26 cellular contexts compared by ENCODE assay signal in genomic region chr6:95725344-95725743, GRCh38.
"Had no signal": no experiment of that assay in that cellular context is flagged by ENCODE, and none has a peak within 500 bp of the region (broad histone marks: within the 10 kb centered on the region; RNA-seq: fewer than 3 reads in every experiment).

No MANE protein-coding gene starts in this region.

- H3K4me1 Mint-ChIP-seq: nephron; neural progenitor cell; stimulated activated effector memory CD8-positive, alpha-beta T cell treated with anti-CD3 and anti-CD28 coated beads, Interleukin-12 subunit alpha, Interleukin-12 subunit beta, amount 100 ng/mL, for 72 hours; stimulated activated naive B cell treated with anti-CD40 and anti-IgM and Interleukin-4, amounts not matched to agents 10 μg/mL and 1 μg/mL and 100 μg/mL, for 72 hours had no signal

- H3K36me3 Mint-ChIP-seq: neural progenitor cell; stimulated activated effector memory CD8-positive, alpha-beta T cell treated with anti-CD3 and anti-CD28 coated beads, Interleukin-12 subunit alpha, Interleukin-12 subunit beta, amount 100 ng/mL, for 72 hours; stimulated activated naive B cell treated with anti-CD40 and anti-IgM and Interleukin-4, amounts not matched to agents 10 μg/mL and 1 μg/mL and 100 μg/mL, for 72 hours had no signal

- H2AFZ ChIP-seq: neural progenitor cell, parathyroid adenoma had no signal

- H3K79me2 ChIP-seq: parathyroid adenoma had no signal

- H3K27me3 ChIP-seq: neural progenitor cell, ovary, right lobe of liver, sigmoid colon, stomach, thyroid gland, tibial nerve, upper lobe of left lung, vagina had no signal

- H3K27ac ChIP-seq: neural progenitor cell, ovary, parathyroid adenoma, psoas muscle, right lobe of liver, sigmoid colon, stomach, thoracic aorta, thyroid gland, tibial nerve, upper lobe of left lung, vagina had no signal

- H3K9ac ChIP-seq: neural progenitor cell, parathyroid adenoma had no signal

- H3K27ac Mint-ChIP-seq: nephron; neural progenitor cell; progenitor cell of endocrine pancreas; stimulated activated effector memory CD8-positive, alpha-beta T cell treated with anti-CD3 and anti-CD28 coated beads, Interleukin-12 subunit alpha, Interleukin-12 subunit beta, amount 100 ng/mL, for 72 hours; stimulated activated naive B cell treated with anti-CD40 and anti-IgM and Interleukin-4, amounts not matched to agents 10 μg/mL and 1 μg/mL and 100 μg/mL, for 72 hours; stimulated activated naive CD8-positive, alpha-beta T cell treated with anti-CD3 and anti-CD28 coated beads, Interleukin-15, Interleukin-2, amounts not matched to agents 100 ng/mL and 50 ng/mL, for 24 hours had no signal

- H3K4me3 ChIP-seq: neural progenitor cell, ovary, psoas muscle, right lobe of liver, sigmoid colon, stomach, thoracic aorta, thyroid gland, tibial nerve, upper lobe of left lung, vagina had no signal

- H3K4me3 Mint-ChIP-seq: nephron; neural progenitor cell; stimulated activated effector memory CD8-positive, alpha-beta T cell treated with anti-CD3 and anti-CD28 coated beads, Interleukin-12 subunit alpha, Interleukin-12 subunit beta, amount 100 ng/mL, for 72 hours; stimulated activated naive B cell treated with anti-CD40 and anti-IgM and Interleukin-4, amounts not matched to agents 10 μg/mL and 1 μg/mL and 100 μg/mL, for 72 hours; stimulated activated naive CD8-positive, alpha-beta T cell treated with anti-CD3 and anti-CD28 coated beads, Interleukin-15, Interleukin-2, amounts not matched to agents 100 ng/mL and 50 ng/mL, for 24 hours had no signal

- H3K9me3 Mint-ChIP-seq: nephron; stimulated activated effector memory CD8-positive, alpha-beta T cell treated with anti-CD3 and anti-CD28 coated beads, Interleukin-12 subunit alpha, Interleukin-12 subunit beta, amount 100 ng/mL, for 72 hours; stimulated activated naive CD8-positive, alpha-beta T cell treated with anti-CD3 and anti-CD28 coated beads, Interleukin-15, Interleukin-2, amounts not matched to agents 100 ng/mL and 50 ng/mL, for 24 hours had no signal

- H3K36me3 ChIP-seq: neural progenitor cell, ovary, right lobe of liver, sigmoid colon, stomach, thoracic aorta, thyroid gland, tibial nerve, upper lobe of left lung, vagina had no signal

- DNase-seq: occipital lobe; ovary; posterior cingulate gyrus; psoas muscle; right cardiac atrium; right lobe of liver; sigmoid colon; small intestine; stimulated activated CD4-positive, alpha-beta T cell treated with anti-CD3 and anti-CD28 coated beads, Interleukin-15, amount 100 ng/mL, for 24 hours; stimulated activated CD4-positive, alpha-beta T cell treated with anti-CD3 and anti-CD28 coated beads, Interleukin-2, amount 100 ng/mL, for 24 hours; stimulated activated CD4-positive, alpha-beta T cell treated with anti-CD3 and anti-CD28 coated beads, Interleukin-2, amount 100 ng/mL, for 48 hours; stimulated activated CD4-positive, alpha-beta T cell treated with anti-CD3 and anti-CD28 coated beads, Interleukin-4, amount 100 ng/mL, for 24 hours; stimulated activated naive B cell treated with anti-CD40 and anti-IgM and Interleukin-4, amounts not matched to agents 10 μg/mL and 1 μg/mL and 100 μg/mL, for 72 hours; stimulated activated naive CD4-positive, alpha-beta T cell treated with Interleukin-2 at 50 U/mL for 16 hours; stomach; thyroid gland; upper lobe of left lung had no signal

- ATAC-seq: psoas muscle; right cardiac atrium; right lobe of liver; stimulated activated effector memory CD8-positive, alpha-beta T cell treated with anti-CD3 and anti-CD28 coated beads, Interleukin-12 subunit alpha, Interleukin-12 subunit beta, amount 100 ng/mL, for 72 hours; stimulated activated naive B cell treated with anti-CD40 and anti-IgM and Interleukin-4, amounts not matched to agents 10 μg/mL and 1 μg/mL and 100 μg/mL, for 72 hours had no signal

- H3K4me2 ChIP-seq: neural progenitor cell had no signal

- H3K27me3 Mint-ChIP-seq: progenitor cell of endocrine pancreas; stimulated activated naive B cell treated with anti-CD40 and anti-IgM and Interleukin-4, amounts not matched to agents 10 μg/mL and 1 μg/mL and 100 μg/mL, for 72 hours; stimulated activated naive CD8-positive, alpha-beta T cell treated with anti-CD3 and anti-CD28 coated beads, Interleukin-15, Interleukin-2, amounts not matched to agents 100 ng/mL and 50 ng/mL, for 24 hours had no signal

- H3K4me1 ChIP-seq: neural progenitor cell, parathyroid adenoma, psoas muscle, right lobe of liver, sigmoid colon, stomach, thyroid gland, tibial nerve, upper lobe of left lung, vagina had no signal

- H3K9me3 ChIP-seq: ovary, right lobe of liver, sigmoid colon, thoracic aorta, thyroid gland, vagina had no signal
